ENCODE assay signal across 9 cellular contexts in genomic region chr3:172152869-172153268, GRCh38.
DNase-seq lines count a peak whose midpoint lies in the region; ATAC-seq and TF ChIP-seq lines count a peak whose summit lies in the region.
"Had no signal": no experiment of that assay in that cellular context is flagged by ENCODE, and none has a peak within 500 bp of the region (broad histone marks: within the 10 kb centered on the region; RNA-seq: fewer than 3 reads in every experiment).

No MANE protein-coding gene starts in this region.

- DNase-seq in HFF-Myc (ENCODE audit: extremely low read depth, low read depth) (no peak), left ventricle myocardium superior (no peak), NCI-H748 treated with DMSO at 0.1 percent for 48 hours (lab: John Stamatoyannopoulos, UW) (no peak), HUDEP-2 (lab: John Stamatoyannopoulos, UW; ENCODE audit: unreplicated experiment in 76 of 76) (no peak), hippocampal formation (lab: John Stamatoyannopoulos, UW) (no peak), DMS114 treated with DMSO at 0.1 percent for 48 hours (lab: John Stamatoyannopoulos, UW; ENCODE audit: unreplicated experiment) (no peak)
- DNase-seq: NCI-H510A had no signal

- peak overlapping the region; percentile 8 for H3K4me3 ChIP-seq in HFF-Myc (replicated peaks; ENCODE audit: low read depth, low read length)
- peak overlapping the region; percentile 2 to 36 (median 4) for H3K4me3 ChIP-seq in skeletal muscle tissue (ENCODE audit: low read length in 3 of 3)

- no peaks in the 10 kb centered on the region for H3K9me3 ChIP-seq in skeletal muscle tissue (ENCODE audit: control insufficient read depth in 3 of 3, low read length in 3 of 3)

- intact Hi-C loops in left ventricle myocardium superior (cut with micrococcal nuclease), result no loop called here

- peak overlapping the region; percentile 86 for H3K27ac ChIP-seq in skeletal muscle tissue (ENCODE audit: low read depth, low read length)

- no peak for TF ChIP-seq CTCF in HFF-Myc (IDR thresholded peaks at IDR 0.05; ENCODE audit: low read depth, low read length, missing control alignments)

- peaks cover 34% of the 10 kb centered on the region for H3K4me1 Mint-ChIP-seq in activated T-helper 17 cell treated with anti-CD3 and anti-CD28 coated beads, Interleukin-2, amount 50 U/mL, for 72 hours

- no peaks in the 10 kb centered on the region for H3K36me3 ChIP-seq in skeletal muscle tissue (ENCODE audit: control insufficient read depth in 3 of 3, insufficient read depth in 3 of 3, low read length in 3 of 3)

- peaks cover 8% of the 10 kb centered on the region for H3K36me3 Mint-ChIP-seq in activated T-helper 17 cell treated with anti-CD3 and anti-CD28 coated beads, Interleukin-2, amount 50 U/mL, for 72 hours (ENCODE audit: low read depth)

- H3K27ac Mint-ChIP-seq in activated T-helper 17 cell treated with anti-CD3 and anti-CD28 coated beads, Interleukin-2, amount 50 U/mL, for 72 hours, result peak overlapping the region; percentile 88

- peak; percentile 15 for ATAC-seq in activated T-helper 17 cell treated with anti-CD3 and anti-CD28 coated beads, Interleukin-2, amount 50 U/mL, for 72 hours (replicated peaks)
- ATAC-seq in left ventricle myocardium superior, result peak; percentile 33

- H3K9ac ChIP-seq in skeletal muscle tissue (ENCODE audit: low read depth in 1 of 3, low read length in 3 of 3), result peak overlapping the region; percentile 52 to 65 (median 54)

- no peaks in the 10 kb centered on the region for H3K27me3 ChIP-seq in skeletal muscle tissue (ENCODE audit: control insufficient read depth in 3 of 3, insufficient read depth in 3 of 3, low read length in 3 of 3)

- peak overlapping the region; percentile 72 for H3K4me3 Mint-ChIP-seq in activated T-helper 17 cell treated with anti-CD3 and anti-CD28 coated beads, Interleukin-2, amount 50 U/mL, for 72 hours

- no peaks in the 10 kb centered on the region for H3K9me3 Mint-ChIP-seq in activated T-helper 17 cell treated with anti-CD3 and anti-CD28 coated beads, Interleukin-2, amount 50 U/mL, for 72 hours

- no peaks in the 10 kb centered on the region for H3K27me3 Mint-ChIP-seq in activated T-helper 17 cell treated with anti-CD3 and anti-CD28 coated beads, Interleukin-2, amount 50 U/mL, for 72 hours

- H3K4me1 ChIP-seq in skeletal muscle tissue (ENCODE audit: control insufficient read depth in 3 of 3, insufficient read depth in 3 of 3, low read length in 3 of 3), result peaks cover 40 to 56% (median 52%) of the 10 kb centered on the region in 3 donors
